In genomic region chr9:34376596-34377401, GRCh38 we compare ENCODE assay signal across 8 cellular contexts. TPM values are rescaled to one million over a fixed set of nuclear protein-coding genes. Genes with fewer than 3 reads are reported as not detected.
A peak's percentile ranks its signal among the peaks of the same experiment; 100 is the strongest.
DNase-seq lines count a peak whose midpoint lies in the region; TF ChIP-seq lines count a peak whose summit lies in the region.

TSS of gene MYORG (minus strand) at chr9:34376898. CDS start at chr9:34372943, 3,955 bp downstream.

- peak within 1 kb of the TSS; percentile 92 for H3K4me3 ChIP-seq in endodermal cell (ENCODE audit: low read length)

- H3K36me3 Mint-ChIP-seq in endodermal cell (ENCODE audit: low read depth) = peaks cover 20% of the 10 kb centered on the region

- peak; percentile 94 for DNase-seq in COLO829 (ENCODE audit: low spot score)
- DNase-seq in GM20000 (ENCODE audit: low spot score) = peak; percentile 99
- DNase-seq in HS-5 (ENCODE audit: low read depth) = peak; percentile 86
- DNase-seq in NOMO-1 (lab: John Stamatoyannopoulos, UW; ENCODE audit: unreplicated experiment in 2 of 2) = peak; percentile 100
- peak; percentile 85 to 96 (median 86) for DNase-seq in activated CD8-positive, alpha-beta memory T cell treated with anti-CD3 and anti-CD28 coated beads for 48 hours (ENCODE audit: low read depth in 2 of 3, low spot score in 2 of 3)
- peak; percentile 100 for DNase-seq in endodermal cell
- peak; percentile 97 for DNase-seq in mesenteric fat pad (ENCODE audit: low spot score)
- peak; percentile 82 for DNase-seq in stimulated activated CD8-positive, alpha-beta memory T cell treated with anti-CD3 and anti-CD28 coated beads, Interleukin-15, amount 100 ng/mL, for 24 hours (ENCODE audit: low read depth)

- H3K9ac ChIP-seq in endodermal cell (ENCODE audit: extremely low read depth, low read length, poor library complexity, severe bottlenecking) = peak within 1 kb of the TSS; percentile 71

- peak within 1 kb of the TSS; percentile 87 for H3K4me3 Mint-ChIP-seq in endodermal cell

- WGBS in endodermal cell (ENCODE audit: insufficient coverage in 1 of 2, insufficient read length in 1 of 2), 2 experiments = 0 to 1% methylated on average over 30 to 54 of the region's 54 CpGs

- TF ChIP-seq CTCF in GM20000 (IDR thresholded peaks at IDR 0.05; ENCODE audit: extremely low read depth, missing control alignments) (no peak), endodermal cell (conservative IDR thresholded peaks at IDR 0.05) (no peak)

- peaks cover 11% of the 10 kb centered on the region for H3K9me3 Mint-ChIP-seq in endodermal cell

- H3K27ac ChIP-seq in endodermal cell (ENCODE audit: low read depth, low read length) = no peak within 1 kb of the TSS

- peak within 1 kb of the TSS; percentile 99 for H3K27ac Mint-ChIP-seq in endodermal cell

- H3K4me1 Mint-ChIP-seq in endodermal cell = peaks cover 28% of the 10 kb centered on the region

- H3K27me3 Mint-ChIP-seq in endodermal cell (ENCODE audit: insufficient read depth) = peaks cover 31% of the 10 kb centered on the region

- no peaks in the 10 kb centered on the region for H3K4me1 ChIP-seq in endodermal cell (ENCODE audit: control insufficient read depth, insufficient read depth, low read length)

- peaks cover 25% of the 10 kb centered on the region for H3K27me3 ChIP-seq in endodermal cell (ENCODE audit: control insufficient read depth, insufficient read depth, low read length, poor library complexity, severe bottlenecking)

- H3K9me3 ChIP-seq in endodermal cell (ENCODE audit: control insufficient read depth, low read length) = peaks cover 2% of the 10 kb centered on the region

- H3K36me3 ChIP-seq in endodermal cell (ENCODE audit: control insufficient read depth, insufficient read depth, low read length) = peaks cover 20% of the 10 kb centered on the region

RNA-seq across cellular contexts. Expression of gene MYORG, which starts in this region (rescaled TPM):
- 10 to 100 TPM; 56.7 to 58.8 TPM for total RNA-seq in endodermal cell
- 10.2 TPM for polyA plus RNA-seq in endodermal cell (2013, experiment 1 of 2)
- 10.9 TPM for polyA plus RNA-seq in endodermal cell (2013, experiment 2 of 2)
- total RNA-seq in mesenteric fat pad = 10.1 TPM
